1 cellular context compared by ENCODE assay signal in genomic region chr1:94235189-94236020, GRCh38.
TF ChIP-seq lines count a peak whose summit lies in the region.

No MANE protein-coding gene starts in this region.

TF ChIP-seq in IMR-90, 13 proteins besides CTCF, POLR2A, EP300 and RAD21:
- TF ChIP-seq FOS (IDR thresholded peaks at IDR 0.05; ENCODE audit: low read depth, low read length) (no peak), BHLHE40 (IDR thresholded peaks at IDR 0.05; ENCODE audit: low read depth, low read length) (no peak), MAFK (IDR thresholded peaks at IDR 0.05; ENCODE audit: low read depth, low read length) (no peak), CHD1 (IDR thresholded peaks at IDR 0.05; ENCODE audit: low read depth, low read length) (no peak), MAZ (IDR thresholded peaks at IDR 0.05; ENCODE audit: borderline replicate concordance, low read depth, low read length) (no peak), CEBPB (IDR thresholded peaks at IDR 0.05; ENCODE audit: low read depth, low read length) (no peak), USF2 (IDR thresholded peaks at IDR 0.05; ENCODE audit: low read depth, low read length) (no peak), RCOR1 (IDR thresholded peaks at IDR 0.05; ENCODE audit: insufficient replicate concordance, low read length) (no peak), RFX5 (IDR thresholded peaks at IDR 0.05; ENCODE audit: low read depth, low read length) (no peak), NFE2L2 (IDR thresholded peaks at IDR 0.05; ENCODE audit: low read depth, low read length) (no peak), MXI1 (IDR thresholded peaks at IDR 0.05; ENCODE audit: borderline replicate concordance, low read depth, low read length) (no peak), SMC3 (IDR thresholded peaks at IDR 0.05; ENCODE audit: low read depth, low read length) (no peak)
- TF ChIP-seq, protein P1, sequence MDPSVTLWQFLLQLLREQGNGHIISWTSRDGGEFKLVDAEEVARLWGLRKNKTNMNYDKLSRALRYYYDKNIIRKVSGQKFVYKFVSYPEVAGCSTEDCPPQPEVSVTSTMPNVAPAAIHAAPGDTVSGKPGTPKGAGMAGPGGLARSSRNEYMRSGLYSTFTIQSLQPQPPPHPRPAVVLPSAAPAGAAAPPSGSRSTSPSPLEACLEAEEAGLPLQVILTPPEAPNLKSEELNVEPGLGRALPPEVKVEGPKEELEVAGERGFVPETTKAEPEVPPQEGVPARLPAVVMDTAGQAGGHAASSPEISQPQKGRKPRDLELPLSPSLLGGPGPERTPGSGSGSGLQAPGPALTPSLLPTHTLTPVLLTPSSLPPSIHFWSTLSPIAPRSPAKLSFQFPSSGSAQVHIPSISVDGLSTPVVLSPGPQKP (IDR thresholded peaks at IDR 0.05; ENCODE audit: borderline replicate concordance, low read depth, low read length) = no peak
